Comparison of ENCODE assay signal across 8 cellular contexts in the genomic region with DNA sequence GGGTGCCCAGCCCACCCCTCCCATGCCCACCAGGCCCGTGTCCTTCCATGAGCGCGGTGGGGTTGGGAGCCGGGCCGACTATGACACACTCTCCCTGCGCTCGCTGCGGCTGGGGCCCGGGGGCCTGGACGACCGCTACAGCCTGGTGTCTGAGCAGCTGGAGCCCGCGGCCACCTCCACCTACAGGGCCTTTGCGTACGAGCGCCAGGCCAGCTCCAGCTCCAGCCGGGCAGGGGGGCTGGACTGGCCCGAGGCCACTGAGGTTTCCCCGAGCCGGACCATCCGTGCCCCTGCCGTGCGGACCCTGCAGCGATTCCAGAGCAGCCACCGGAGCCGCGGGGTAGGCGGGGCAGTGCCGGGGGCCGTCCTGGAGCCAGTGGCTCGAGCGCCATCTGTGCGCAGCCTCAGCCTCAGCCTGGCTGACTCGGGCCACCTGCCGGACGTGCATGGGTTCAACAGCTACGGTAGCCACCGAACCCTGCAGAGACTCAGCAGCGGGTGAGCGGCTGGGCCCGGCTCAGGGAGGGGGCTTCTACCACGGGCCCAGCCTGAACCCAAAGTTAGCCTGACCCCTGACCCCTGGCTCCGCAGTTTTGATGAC. TPM values are rescaled to one million over a fixed set of nuclear protein-coding genes. Genes with fewer than 3 reads are reported as not detected.
DNase-seq lines count a peak whose midpoint lies in the region; ATAC-seq and TF ChIP-seq lines count a peak whose summit lies in the region.

No MANE protein-coding gene starts in this region.

- H3K27ac Mint-ChIP-seq in naive thymus-derived CD8-positive, alpha-beta T cell: no peak overlapping the region

- H3K9ac ChIP-seq in colonic mucosa (ENCODE audit: low read depth in 2 of 2, low read length in 2 of 2): peak overlapping the region in 1 of 2 donors; percentile 24

- H3K27ac ChIP-seq in HEK293 (ENCODE audit: extremely low read depth, low read depth, low read length): no peak overlapping the region
- peak overlapping the region; percentile 98 for H3K27ac ChIP-seq in RWPE1
- no peak overlapping the region for H3K27ac ChIP-seq in colonic mucosa

- H3K4me3 Mint-ChIP-seq in naive thymus-derived CD8-positive, alpha-beta T cell: peak overlapping the region in 5 of 10 donors; percentile 14 to 59 (median 38)

- in situ Hi-C loops in G401 (cut with HindIII; ENCODE audit: low sequenced_read_pairs): no loop called here

- CTCF ChIA-PET in HEK293 (lab: Yijun Ruan, JAX): interaction anchor here (0.6 to 1.4 kb wide), 7 partner anchors 10 to 168 kb away, joined by 3 to 12 read pairs (median 3); no protein-coding TSS in a partner anchor
- CTCF ChIA-PET in RWPE1 (lab: Yijun Ruan, JAX): interaction anchor here (0.8 to 1.3 kb wide), 3 partner anchors 10 to 54 kb away, joined by 3 to 4 read pairs (median 4); no protein-coding TSS in a partner anchor

- H3K27me3 Mint-ChIP-seq in naive thymus-derived CD8-positive, alpha-beta T cell: peaks cover 0 to 4% (median 0%) of the 10 kb centered on the region in 5 donors

- no peaks in the 10 kb centered on the region for H3K9me3 Mint-ChIP-seq in naive thymus-derived CD8-positive, alpha-beta T cell

- intact Hi-C loops in colonic mucosa (cut with DNase I): no loop called here

- H3K4me1 ChIP-seq in HEK293 (ENCODE audit: control insufficient read depth, insufficient read depth, low read length): no peaks in the 10 kb centered on the region; the same call in 1 of the 2 replicates
- H3K4me1 ChIP-seq in colonic mucosa: no peaks in the 10 kb centered on the region

- no peaks in the 10 kb centered on the region for H3K36me3 Mint-ChIP-seq in naive thymus-derived CD8-positive, alpha-beta T cell

- H3K9me3 ChIP-seq in HEK293 (ENCODE audit: control insufficient read depth, insufficient read depth, low read depth, low read length) (no peaks in the 10 kb centered on the region), colonic mucosa (no peaks in the 10 kb centered on the region)

- DNase-seq in G401 (ENCODE audit: low spot score) (peak; percentile 69), RWPE1 (ENCODE audit: low spot score) (no peak), colonic mucosa (peak; percentile 42), superior temporal gyrus (ENCODE audit: extremely low spot score) (no peak), T1000 (lab: John Stamatoyannopoulos, UW) (no peak), iPS-NIHi7 (ENCODE audit: extremely low spot score) (no peak)
- peak in 6 of 10 donors; percentile 29 to 54 (median 45) for DNase-seq in naive thymus-derived CD8-positive, alpha-beta T cell

- TF ChIP-seq CTCF in HEK293 (tag by site-specific recombination; IDR thresholded peaks at IDR 0.05) (no peak), RWPE1 (conservative IDR thresholded peaks at IDR 0.05; ENCODE audit: low read depth) (no peak), colonic mucosa (IDR thresholded peaks at IDR 0.05) (no peak)

- peaks cover 0 to 6% (median 4%) of the 10 kb centered on the region in 4 donors for H3K4me1 Mint-ChIP-seq in naive thymus-derived CD8-positive, alpha-beta T cell

- H3K27me3 ChIP-seq in colonic mucosa: no peaks in the 10 kb centered on the region

- H3K4me3 ChIP-seq in HEK293 (ENCODE audit: low read depth, low read length) (peak overlapping the region; percentile 13), colonic mucosa (peak overlapping the region; percentile 22)

- peak; percentile 78 to 92 for ATAC-seq in naive thymus-derived CD8-positive, alpha-beta T cell

- POLR2A ChIA-PET in HEK293 (lab: Yijun Ruan, JAX) (interaction anchor here (2.0 kb wide), 1 partner anchor 10 kb away, joined by 9 read pairs; no protein-coding TSS in a partner anchor), RWPE1 (lab: Yijun Ruan, JAX; ENCODE audit: low non-redundant PET) (no interaction called here)
- POLR2A ChIA-PET in naive thymus-derived CD8-positive, alpha-beta T cell (lab: Charles Lee): interaction anchor here (0.5 to 2.0 kb wide), 12 partner anchors 10 to 118 kb away, joined by 3 to 19 read pairs (median 3); a partner anchor contains a TSS

- H3K36me3 ChIP-seq in HEK293 (ENCODE audit: control insufficient read depth in 2 of 2, insufficient read depth in 1 of 2, low read length in 2 of 2) (peaks cover 0 to 36% of the 10 kb centered on the region in 2 experiments; a peak in 1 of 3 replicates), colonic mucosa (no peaks in the 10 kb centered on the region)

TF ChIP-seq in HEK293, 187 proteins besides CTCF, POLR2A, EP300 and RAD21:
- no peak for TF ChIP-seq ZNF624 (tag by site-specific recombination; IDR thresholded peaks at IDR 0.05)
- TF ChIP-seq, protein P1, sequence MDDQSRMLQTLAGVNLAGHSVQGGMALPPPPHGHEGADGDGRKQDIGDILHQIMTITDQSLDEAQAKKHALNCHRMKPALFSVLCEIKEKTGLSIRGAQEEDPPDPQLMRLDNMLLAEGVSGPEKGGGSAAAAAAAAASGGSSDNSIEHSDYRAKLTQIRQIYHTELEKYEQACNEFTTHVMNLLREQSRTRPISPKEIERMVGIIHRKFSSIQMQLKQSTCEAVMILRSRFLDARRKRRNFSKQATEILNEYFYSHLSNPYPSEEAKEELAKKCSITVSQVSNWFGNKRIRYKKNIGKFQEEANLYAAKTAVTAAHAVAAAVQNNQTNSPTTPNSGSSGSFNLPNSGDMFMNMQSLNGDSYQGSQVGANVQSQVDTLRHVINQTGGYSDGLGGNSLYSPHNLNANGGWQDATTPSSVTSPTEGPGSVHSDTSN (CRISPR knock-in tag; IDR thresholded peaks at IDR 0.05): 0 out of 2 replicates have a peak, but pooled peaks have one; percentile 59
- TF ChIP-seq, protein P2, sequence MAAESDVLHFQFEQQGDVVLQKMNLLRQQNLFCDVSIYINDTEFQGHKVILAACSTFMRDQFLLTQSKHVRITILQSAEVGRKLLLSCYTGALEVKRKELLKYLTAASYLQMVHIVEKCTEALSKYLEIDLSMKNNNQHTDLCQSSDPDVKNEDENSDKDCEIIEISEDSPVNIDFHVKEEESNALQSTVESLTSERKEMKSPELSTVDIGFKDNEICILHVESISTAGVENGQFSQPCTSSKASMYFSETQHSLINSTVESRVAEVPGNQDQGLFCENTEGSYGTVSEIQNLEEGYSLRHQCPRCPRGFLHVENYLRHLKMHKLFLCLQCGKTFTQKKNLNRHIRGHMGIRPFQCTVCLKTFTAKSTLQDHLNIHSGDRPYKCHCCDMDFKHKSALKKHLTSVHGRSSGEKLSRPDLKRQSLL (tag by site-specific recombination; IDR thresholded peaks at IDR 0.05): peak; percentile 76

RNA-seq across cellular contexts. Expression of a gene that starts 3.0 kb away (rescaled TPM):
- total RNA-seq in G401 (2014; rRNA removed; shearing (Covaris generic)): 1.1 and 7.9 TPM in 2 replicates
- 100 to 1,000 TPM; 167 to 247 TPM for total RNA-seq in colonic mucosa
- total RNA-seq in naive thymus-derived CD8-positive, alpha-beta T cell: under 1 TPM; 0.16 to 0.29 TPM
- under 1 TPM in 2 of 3 donors, not detected in 1; 0.15 to 0.47 TPM for polyA plus RNA-seq in naive thymus-derived CD8-positive, alpha-beta T cell

RNA-seq across cellular contexts. Expression of a gene that starts 17.8 kb away (rescaled TPM):
- 20.6 and 31.9 TPM in 2 replicates for total RNA-seq in G401 (2014; rRNA removed; shearing (Covaris generic))
- 100 to 1,000 TPM in 1 of 2 donors, 10 to 100 TPM in 1; 91.4 to 177 TPM for total RNA-seq in colonic mucosa
- 100 to 1,000 TPM; 332 to 337 TPM for total RNA-seq in naive thymus-derived CD8-positive, alpha-beta T cell
- polyA plus RNA-seq in naive thymus-derived CD8-positive, alpha-beta T cell: 100 to 1,000 TPM; 195 to 233 (median 206) TPM

RNA-seq across cellular contexts. Expression of a gene that starts 27.7 kb away (rescaled TPM):
- total RNA-seq in G401 (2014; rRNA removed; shearing (Covaris generic)): 27.4 and 32.1 TPM in 2 replicates
- total RNA-seq in colonic mucosa: 1 to 10 TPM; 1.6 to 2.0 TPM
- under 1 TPM; 0.16 to 0.39 TPM for total RNA-seq in naive thymus-derived CD8-positive, alpha-beta T cell
- polyA plus RNA-seq in naive thymus-derived CD8-positive, alpha-beta T cell: 1 to 10 TPM in 1 of 3 donors, not detected in 2; 1.3 TPM

RNA-seq across cellular contexts. Expression of a gene that starts 44.8 kb away (rescaled TPM):
- 0.31 and 0.98 TPM in 2 replicates for total RNA-seq in G401 (2014; rRNA removed; shearing (Covaris generic))
- 100 to 1,000 TPM; 121 to 129 TPM for total RNA-seq in colonic mucosa
- total RNA-seq in naive thymus-derived CD8-positive, alpha-beta T cell: 10 to 100 TPM; 70.1 to 78.6 TPM
- polyA plus RNA-seq in naive thymus-derived CD8-positive, alpha-beta T cell: 1 to 10 TPM; 4.8 to 8.6 (median 7.3) TPM

RNA-seq across cellular contexts. Expression of a gene that starts 53.0 kb away (rescaled TPM):
- 78.1 and 84.1 TPM in 2 replicates for total RNA-seq in G401 (2014; rRNA removed; shearing (Covaris generic))
- total RNA-seq in colonic mucosa: 10 to 100 TPM; 20.6 to 27.6 TPM
- total RNA-seq in naive thymus-derived CD8-positive, alpha-beta T cell: 10 to 100 TPM; 25.9 to 30.2 TPM
- 10 to 100 TPM in 2 of 3 donors, 1 to 10 TPM in 1; 9.0 to 13.0 (median 11.6) TPM for polyA plus RNA-seq in naive thymus-derived CD8-positive, alpha-beta T cell

Comparison
In these comparisons a context has a peak if more than half of its experiments do, and no peak if none do; other contexts are left out.
1. DNase-seq: peak in G401 (single experiment), colonic mucosa (single experiment) and naive thymus-derived CD8-positive, alpha-beta T cell (6 of 10); none in RWPE1 (single experiment), superior temporal gyrus (single experiment), T1000 (single experiment) and iPS-NIHi7 (single experiment).
2. RNA of a gene that starts 3.0 kb away (total RNA-seq): 167 to 247 TPM in colonic mucosa; 1.1 to 7.9 TPM in G401 and 0.16 to 0.29 TPM in naive thymus-derived CD8-positive, alpha-beta T cell; every median in the first group is over 10 times any median in the second.